ENCODE assay signal across 18 cellular contexts in the genomic region with DNA sequence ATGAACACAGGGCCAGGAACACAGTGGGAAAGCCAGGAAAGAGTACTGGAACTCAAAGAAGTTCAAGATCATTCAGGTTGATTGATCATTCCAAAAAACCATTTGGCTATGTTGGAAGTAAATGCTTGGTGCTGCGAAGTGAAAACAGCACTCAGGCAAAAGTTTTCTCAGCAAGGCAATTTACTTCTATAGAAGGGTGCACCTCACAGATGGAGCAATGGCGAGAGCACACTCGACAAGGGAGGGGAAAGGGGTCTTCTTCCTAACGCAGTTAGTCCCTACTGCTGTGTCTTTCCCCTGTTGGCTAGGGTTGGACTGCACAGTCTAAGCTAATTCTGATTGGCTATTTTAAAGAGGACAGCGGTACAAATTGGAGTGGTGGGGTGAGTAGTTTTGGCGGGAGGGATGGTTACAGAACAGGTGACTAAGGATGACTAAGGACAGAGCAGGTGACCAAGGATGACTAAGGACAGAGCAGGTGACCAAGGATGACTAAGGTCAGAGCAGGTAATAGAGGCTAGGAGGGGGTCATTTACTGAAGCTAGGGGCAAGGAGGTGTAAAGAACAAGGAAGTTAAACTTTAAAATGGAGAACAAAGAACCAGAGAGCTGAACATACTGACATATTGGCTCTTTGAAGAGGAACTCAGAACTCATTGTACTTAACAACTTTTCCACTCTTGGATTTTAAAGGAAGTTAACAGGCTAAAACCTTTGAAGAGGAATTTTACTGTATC. TPM values are rescaled to one million over a fixed set of nuclear protein-coding genes. Genes with fewer than 3 reads are reported as not detected.
A peak's percentile ranks its signal among the peaks of the same experiment; 100 is the strongest.
DNase-seq lines count a peak whose midpoint lies in the region; ATAC-seq and TF ChIP-seq lines count a peak whose summit lies in the region.
"Had no signal": no experiment of that assay in that cellular context is flagged by ENCODE, and none has a peak within 500 bp of the region (broad histone marks: within the 10 kb centered on the region; RNA-seq: fewer than 3 reads in every experiment).

No MANE protein-coding gene starts in this region.

- H3K9me3 Mint-ChIP-seq in progenitor cell of endocrine pancreas (ENCODE audit: low read depth) = peaks cover 19% of the 10 kb centered on the region
- peaks cover 14% of the 10 kb centered on the region for H3K9me3 Mint-ChIP-seq in activated T-helper 17 cell treated with anti-CD3 and anti-CD28 coated beads, Interleukin-2, amount 50 U/mL, for 72 hours

- POLR2A ChIA-PET in HEK293 (lab: Yijun Ruan, JAX) = no interaction called here

- TF ChIP-seq CTCF in HEK293 (tag by site-specific recombination; IDR thresholded peaks at IDR 0.05) (no peak), progenitor cell of endocrine pancreas (IDR thresholded peaks at IDR 0.05; ENCODE audit: unreplicated experiment) (no peak)

- H3K4me3 ChIP-seq in HEK293 (ENCODE audit: low read depth, low read length) = no peak overlapping the region
- H3K4me3 ChIP-seq: A549, GM23248 had no signal

- H3K36me3 Mint-ChIP-seq in progenitor cell of endocrine pancreas (ENCODE audit: insufficient read depth) = peaks cover 10% of the 10 kb centered on the region
- H3K36me3 Mint-ChIP-seq in activated T-helper 17 cell treated with anti-CD3 and anti-CD28 coated beads, Interleukin-2, amount 50 U/mL, for 72 hours (ENCODE audit: low read depth) = no peaks in the 10 kb centered on the region
- H3K36me3 Mint-ChIP-seq: CD8-positive, alpha-beta T cell had no signal

- CTCF ChIA-PET in HEK293 (lab: Yijun Ruan, JAX) = no interaction called here

- H3K4me1 Mint-ChIP-seq in progenitor cell of endocrine pancreas (ENCODE audit: low read depth) = peaks cover 8% of the 10 kb centered on the region
- H3K4me1 Mint-ChIP-seq in activated T-helper 17 cell treated with anti-CD3 and anti-CD28 coated beads, Interleukin-2, amount 50 U/mL, for 72 hours = no peaks in the 10 kb centered on the region

- DNase-seq in Caki2 (ENCODE audit: low read depth) (peak; percentile 28), SKM-1 treated with dmso at 0.1 percent for 144 hours (lab: John Stamatoyannopoulos, UW; ENCODE audit: unreplicated experiment) (peak; percentile 14), progenitor cell of endocrine pancreas (ENCODE audit: low spot score, unreplicated experiment) (no peak), NCI-H1436 (lab: John Stamatoyannopoulos, UW) (no peak), NCI-H2196 (lab: John Stamatoyannopoulos, UW; ENCODE audit: unreplicated experiment) (no peak)
- DNase-seq: BE2C; CD8-positive, alpha-beta T cell; COR-L47; DMS79; GM23248; H7; HFFc6; KG1 had no signal

- H3K4me1 ChIP-seq in HEK293 (ENCODE audit: control insufficient read depth, insufficient read depth, low read length) = peaks cover 4% of the 10 kb centered on the region
- H3K4me1 ChIP-seq: A549, BE2C had no signal

- no peaks in the 10 kb centered on the region for H3K9me3 ChIP-seq in HEK293 (ENCODE audit: control insufficient read depth, insufficient read depth, low read depth, low read length)
- H3K9me3 ChIP-seq: BE2C had no signal

- ATAC-seq in activated T-helper 17 cell treated with anti-CD3 and anti-CD28 coated beads, Interleukin-2, amount 50 U/mL, for 72 hours (replicated peaks) = no peak
- ATAC-seq: A549; CD8-positive, alpha-beta T cell had no signal

- no peaks in the 10 kb centered on the region for H3K36me3 ChIP-seq in HEK293 (ENCODE audit: control insufficient read depth in 2 of 2, insufficient read depth in 1 of 2, low read length in 2 of 2)
- H3K36me3 ChIP-seq: BE2C had no signal

- peak overlapping the region; percentile 5 for H3K27ac Mint-ChIP-seq in progenitor cell of endocrine pancreas
- H3K27ac Mint-ChIP-seq in activated T-helper 17 cell treated with anti-CD3 and anti-CD28 coated beads, Interleukin-2, amount 50 U/mL, for 72 hours = no peak overlapping the region
- H3K27ac Mint-ChIP-seq: CD8-positive, alpha-beta T cell; HFFc6 had no signal

- H3K4me3 Mint-ChIP-seq in progenitor cell of endocrine pancreas (ENCODE audit: low read depth) = no peak overlapping the region
- H3K4me3 Mint-ChIP-seq in activated T-helper 17 cell treated with anti-CD3 and anti-CD28 coated beads, Interleukin-2, amount 50 U/mL, for 72 hours = no peak overlapping the region
- H3K4me3 Mint-ChIP-seq: CD8-positive, alpha-beta T cell; HFFc6 had no signal

- in situ Hi-C loops in Caki2 (cut with HindIII; ENCODE audit: low pct_unique_long_range_greater_than_20kb, low sequenced_read_pairs) = no loop called here

- H3K27ac ChIP-seq in HEK293 (ENCODE audit: extremely low read depth, low read depth, low read length) = no peak overlapping the region
- H3K27ac ChIP-seq: A549, C4-2B, GM23248, HL-60 had no signal

- no peaks in the 10 kb centered on the region for H3K27me3 Mint-ChIP-seq in progenitor cell of endocrine pancreas
- H3K27me3 Mint-ChIP-seq in activated T-helper 17 cell treated with anti-CD3 and anti-CD28 coated beads, Interleukin-2, amount 50 U/mL, for 72 hours = peaks cover 26% of the 10 kb centered on the region

TF ChIP-seq in HEK293, 187 proteins besides CTCF, POLR2A, EP300 and RAD21:
- TF ChIP-seq ZNF133 (tag by site-specific recombination; IDR thresholded peaks at IDR 0.05) = no peak
- no peak for TF ChIP-seq ZNF350 (tag by site-specific recombination; IDR thresholded peaks at IDR 0.05)
- TF ChIP-seq HOXD13 (CRISPR knock-in tag; IDR thresholded peaks at IDR 0.05; ENCODE audit: borderline replicate concordance) = no peak
- no peak for TF ChIP-seq KLF1 (tag by site-specific recombination; IDR thresholded peaks at IDR 0.05)
- TF ChIP-seq ZNF529 (tag by site-specific recombination; IDR thresholded peaks at IDR 0.05; ENCODE audit: insufficient replicate concordance) = no peak
- TF ChIP-seq SP3 (tag by site-specific recombination; IDR thresholded peaks at IDR 0.05) = no peak
- TF ChIP-seq GLIS1 (tag by site-specific recombination; IDR thresholded peaks at IDR 0.05) = no peak
- TF ChIP-seq SETDB1 (IDR thresholded peaks at IDR 0.05; ENCODE audit: insufficient read length, low read length) = peak; percentile 77
- no peak for TF ChIP-seq ZNF169 (tag by site-specific recombination; IDR thresholded peaks at IDR 0.05)
- TF ChIP-seq ZBTB1 (tag by site-specific recombination; IDR thresholded peaks at IDR 0.05) = no peak
- peak; percentile 66; the same call in 1 of the 2 replicates for TF ChIP-seq TRIM28 (IDR thresholded peaks at IDR 0.05; ENCODE audit: borderline replicate concordance, low read length)

RNA-seq across cellular contexts. Expression of gene HOMER2, which starts 43.3 kb away (rescaled TPM):
- 22.1 and 34.2 TPM in 2 replicates for total RNA-seq in Caki2 (2014; rRNA removed; shearing (Covaris generic); ENCODE audit: low replicate concordance)
- total RNA-seq in progenitor cell of endocrine pancreas = 21.0 TPM in 2 replicates
- 1 to 10 TPM; 6.2 to 8.7 TPM for total RNA-seq in activated T-helper 17 cell treated with anti-CD3 and anti-CD28 coated beads, Interleukin-2, amount 50 U/mL, for 72 hours

Comparison
In these comparisons a context has a peak if more than half of its experiments do, and no peak if none do; other contexts are left out.
1. DNase-seq: peak in Caki2 (single experiment) and SKM-1 treated with dmso at 0.1 percent for 144 hours (single experiment); none in progenitor cell of endocrine pancreas (single experiment), NCI-H1436 (single experiment) and NCI-H2196 (single experiment).